In the genomic region with DNA sequence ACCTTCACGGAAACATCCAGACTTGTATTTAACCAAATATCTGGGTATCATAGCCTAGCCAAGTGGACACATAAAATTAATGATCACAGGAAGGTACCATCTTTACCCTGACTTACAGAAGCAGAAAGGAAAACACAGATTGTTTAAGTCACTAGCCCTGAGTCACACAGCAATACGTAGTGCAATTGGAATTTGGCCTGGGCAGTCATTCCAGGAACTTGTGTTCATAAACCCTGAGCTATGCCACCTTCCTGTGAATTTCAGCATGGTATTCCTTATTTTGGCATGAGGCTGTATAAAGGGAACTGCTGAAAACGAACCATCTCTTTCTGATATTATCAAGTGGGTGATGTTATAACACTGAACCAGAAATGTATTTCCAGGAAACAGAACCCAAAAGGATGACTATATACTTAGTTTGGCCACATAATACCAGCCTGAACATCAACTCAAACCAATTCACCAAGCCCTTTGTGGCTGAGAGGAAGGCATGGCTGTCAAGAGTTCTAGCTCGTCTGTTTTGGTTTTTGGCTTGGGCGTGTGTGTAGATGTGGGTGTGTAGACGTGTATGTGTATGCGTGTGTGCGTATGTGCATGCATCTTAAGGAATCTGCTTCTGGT, we compare ENCODE assay signal across 13 cellular contexts.
DNase-seq lines count a peak whose midpoint lies in the region; ATAC-seq and TF ChIP-seq lines count a peak whose summit lies in the region.
"Had no signal": no experiment of that assay in that cellular context is flagged by ENCODE, and none has a peak within 500 bp of the region (broad histone marks: within the 10 kb centered on the region; RNA-seq: fewer than 3 reads in every experiment).

No MANE protein-coding gene starts in this region.

- peaks cover 6% of the 10 kb centered on the region for H3K4me1 Mint-ChIP-seq in Calu3 (ENCODE audit: low read depth, unreplicated experiment)

- H3K27me3 Mint-ChIP-seq in Calu3 (ENCODE audit: unreplicated experiment), result no peaks in the 10 kb centered on the region

- TF ChIP-seq CTCF in Calu3 (IDR thresholded peaks at IDR 0.05; ENCODE audit: unreplicated experiment), result no peak
- no peak for TF ChIP-seq CTCF in epithelial cell of proximal tubule (conservative IDR thresholded peaks at IDR 0.05; ENCODE audit: low read depth, low read length)

- peak; percentile 48 for DNase-seq in Calu3
- peak; percentile 78 for DNase-seq in RKO (ENCODE audit: low spot score)
- peak; percentile 94 for DNase-seq in epithelial cell of proximal tubule (ENCODE audit: low read depth)
- DNase-seq in non-pigmented ciliary epithelial cell (ENCODE audit: low read depth), result peak; percentile 60
- no peak for DNase-seq in NCI-H128 (lab: John Stamatoyannopoulos, UW; ENCODE audit: unreplicated experiment)
- no peak for DNase-seq in cerebellar cortex (ENCODE audit: low spot score)
- DNase-seq: activated gamma-delta T cell treated with Interleukin-2 at 50 U/mL for 16 hours, left ventricle myocardium inferior, NCI-H1092 treated with DMSO at 0.1 percent for 48 hours had no signal

- no peak overlapping the region for H3K4me3 Mint-ChIP-seq in Calu3 (ENCODE audit: low read depth, unreplicated experiment)
- H3K4me3 Mint-ChIP-seq: WTC11 had no signal

- no peak for ATAC-seq in HG02884 (IDR thresholded peaks at IDR 0.05; ENCODE audit: unreplicated experiment)
- ATAC-seq in HG02610 (IDR thresholded peaks at IDR 0.05; ENCODE audit: unreplicated experiment), result no peak
- ATAC-seq: WTC11 had no signal

- CTCF ChIA-PET in Calu3 (lab: Charles Lee), result interaction anchor here (1.2 kb wide), 1 partner anchor 532 kb away, joined by 3 read pairs; no protein-coding TSS in a partner anchor

- no peaks in the 10 kb centered on the region for H3K9me3 Mint-ChIP-seq in Calu3 (ENCODE audit: low read depth, unreplicated experiment)
- H3K9me3 Mint-ChIP-seq: WTC11 had no signal

- no peak overlapping the region for H3K27ac Mint-ChIP-seq in Calu3 (ENCODE audit: unreplicated experiment)
- H3K27ac Mint-ChIP-seq: WTC11 had no signal

- intact Hi-C loops in Calu3 (cut with micrococcal nuclease; ENCODE audit: unreplicated experiment), result no loop called here

- H3K4me3 ChIP-seq in epithelial cell of proximal tubule (ENCODE audit: low read depth, low read length), result no peak overlapping the region
- H3K4me3 ChIP-seq: left ventricle myocardium inferior, skin epidermis had no signal

- H3K36me3 Mint-ChIP-seq in Calu3 (ENCODE audit: insufficient read depth, unreplicated experiment), result no peaks in the 10 kb centered on the region
- H3K36me3 Mint-ChIP-seq: WTC11 had no signal

- no TSS peak for BruUV-seq in Calu3 (replicated peaks; lab: Mats Ljungman, UMichigan)

Comparison
In these comparisons a context has a peak if more than half of its experiments do, and no peak if none do; other contexts are left out.
1. DNase-seq: peak in Calu3 (single experiment), RKO (single experiment), epithelial cell of proximal tubule (single experiment) and non-pigmented ciliary epithelial cell (single experiment); none in NCI-H128 (single experiment) and cerebellar cortex (single experiment).